ENCODE assay signal across 2 cellular contexts in genomic region chr6:19854421-19855015, GRCh38. TPM values are rescaled to one million over a fixed set of nuclear protein-coding genes. Genes with fewer than 3 reads are reported as not detected.
"Had no signal": no experiment of that assay in that cellular context is flagged by ENCODE, and none has a peak within 500 bp of the region (broad histone marks: within the 10 kb centered on the region; RNA-seq: fewer than 3 reads in every experiment).

No MANE protein-coding gene starts in this region.

RNA-seq across cellular contexts. Expression of gene ID4, which starts 17.3 kb away (rescaled TPM):
- total RNA-seq: LHCN-M2, MCF 10A had no signal
